ENCODE assay signal across 16 cellular contexts in genomic region chr10:94946181-94946580, GRCh38. TPM values are rescaled to one million over a fixed set of nuclear protein-coding genes. Genes with fewer than 3 reads are reported as not detected.
"Had no signal": no experiment of that assay in that cellular context is flagged by ENCODE, and none has a peak within 500 bp of the region (broad histone marks: within the 10 kb centered on the region; RNA-seq: fewer than 3 reads in every experiment).

No MANE protein-coding gene starts in this region.

RNA-seq across cellular contexts. Expression of gene CYP2C9, which starts 7.7 kb away (rescaled TPM):
- total RNA-seq: activated naive CD4-positive, alpha-beta T cell treated with anti-CD3 and anti-CD28 coated beads for 36 hours; activated naive CD4-positive, alpha-beta T cell treated with anti-CD3 and anti-CD28 coated beads, Interleukin-2, amount 50 U/mL, for 72 hours; activated naive CD8-positive, alpha-beta T cell treated with anti-CD3 and anti-CD28 coated beads for 36 hours; activated naive CD8-positive, alpha-beta T cell treated with anti-CD3 and anti-CD28 coated beads, Interleukin-2, amount 10 ng/mL, durations not matched to agents 7 days and 5 days; activated T-cell treated with anti-CD3 and anti-CD28 coated beads, Interleukin-2, amount 50 U/mL, for 72 hours; activated T-helper 1 cell treated with anti-CD3 and anti-CD28 coated beads, Interleukin-12 subunit alpha, Interleukin-12 subunit beta, Interleukin-2, Interleukin-4 antibody, amounts not matched to agents 30 ng/mL and 10 ng/mL and 1 ng/mL, durations not matched to agents 14 hours and 24 hours and 36 hours; activated T-helper 17 cell treated with anti-CD3 and anti-CD28 coated beads, Interleukin-2, amount 50 U/mL, for 72 hours; activated T-helper 2 cell treated with anti-CD3 and anti-CD28 coated beads, Interferon-gamma antibody, Interleukin-2, Interleukin-4, amounts not matched to agents 10 μg/mL and 5 μg/mL and 100 μg/mL, durations not matched to agents 14 hours and 24 hours and 36 hours; aorta; ascending aorta; astrocyte; breast epithelium; bronchial epithelial cell; cardiac muscle cell; cardiac septum; cerebellum had no signal
